ENCODE assay signal across 15 cellular contexts in the genomic region with DNA sequence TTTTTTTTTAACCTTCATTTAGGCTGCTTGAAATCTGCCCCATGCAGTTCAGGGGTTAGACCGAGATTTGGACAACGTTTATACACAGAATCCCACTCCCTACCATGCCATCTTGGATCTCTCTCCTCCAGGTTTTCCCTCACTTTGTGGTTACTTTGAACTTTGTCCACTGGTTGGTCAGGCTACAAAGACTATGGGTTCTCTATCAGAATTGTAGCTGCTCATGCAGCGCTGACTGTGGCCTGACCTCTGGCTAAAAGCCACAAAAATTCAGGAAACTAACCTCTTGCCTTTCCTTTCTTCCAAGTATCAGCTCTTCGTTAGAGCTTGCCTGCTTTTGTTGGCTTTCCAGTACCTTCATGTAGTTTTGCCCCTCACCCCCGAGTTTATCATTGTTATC. TPM values are rescaled to one million over a fixed set of nuclear protein-coding genes. Genes with fewer than 3 reads are reported as not detected.
DNase-seq lines count a peak whose midpoint lies in the region; ATAC-seq and TF ChIP-seq lines count a peak whose summit lies in the region.
"Had no signal": no experiment of that assay in that cellular context is flagged by ENCODE, and none has a peak within 500 bp of the region (broad histone marks: within the 10 kb centered on the region; RNA-seq: fewer than 3 reads in every experiment).

No MANE protein-coding gene starts in this region.

- H3K27ac ChIP-seq in HCT116 (ENCODE audit: low read depth, low read length) (no peak overlapping the region), parathyroid adenoma (no peak overlapping the region), psoas muscle (no peak overlapping the region)

- TF ChIP-seq CTCF in HCT116 (IDR thresholded peaks at IDR 0.05 in 2 of 3, conservative IDR thresholded peaks at IDR 0.05 in 1 of 3; ENCODE audit: borderline replicate concordance in 1 of 3, insufficient read depth in 1 of 3, low read depth in 2 of 3, low read length in 2 of 3) (no peak), parathyroid adenoma (IDR thresholded peaks at IDR 0.05) (no peak), psoas muscle (IDR thresholded peaks at IDR 0.05) (no peak)

- H3K27me3 ChIP-seq in HCT116 (ENCODE audit: insufficient read depth, low read length) (peaks cover 21% of the 10 kb centered on the region), parathyroid adenoma (ENCODE audit: control insufficient read depth, insufficient read depth, low read length) (no peaks in the 10 kb centered on the region), H7 (ENCODE audit: control insufficient read depth, insufficient read depth, low read length) (no peaks in the 10 kb centered on the region), psoas muscle (ENCODE audit: insufficient read depth in 3 of 3, low read length in 2 of 3) (peaks cover 0 to 30% (median 19%) of the 10 kb centered on the region in 3 donors)

- H3K27me3 Mint-ChIP-seq in activated naive CD4-positive, alpha-beta T cell treated with anti-CD3 and anti-CD28 coated beads, Interleukin-2, amount 10 ng/mL, durations not matched to agents 7 days and 5 days = peaks cover 13% of the 10 kb centered on the region

- DNase-seq in HCT116 (ENCODE audit: low read depth, low spot score) = no peak
- peak; percentile 55 for DNase-seq in RPMI7951 (ENCODE audit: low read depth)
- peak; percentile 11 for DNase-seq in foreskin melanocyte
- no peak for DNase-seq in H7
- no peak for DNase-seq in activated naive CD4-positive, alpha-beta T cell treated with anti-CD3 and anti-CD28 coated beads, Interleukin-2, amount 10 ng/mL, durations not matched to agents 7 days and 5 days
- DNase-seq in HuH-7.5 (ENCODE audit: low spot score) = no peak
- no peak for DNase-seq in psoas muscle
- DNase-seq: CD4-positive, CD25-positive, alpha-beta regulatory T cell; DMS79 treated with DMSO at 0.1 percent for 48 hours; GOT3; NCI-H1048; NCI-H1694; NCI-H446; SHP77 had no signal

- H2AFZ ChIP-seq in HCT116 (ENCODE audit: low read depth, low read length, poor library complexity, severe bottlenecking) (peak overlapping the region; percentile 38), parathyroid adenoma (peak overlapping the region; percentile 35)

- peak overlapping the region; percentile 15; the same call in 1 of the 2 replicates for H3K4me2 ChIP-seq in HCT116 (ENCODE audit: low read length)
- H3K4me2 ChIP-seq in parathyroid adenoma (ENCODE audit: low read length) = peak overlapping the region; percentile 1

- no peak for TF ChIP-seq POLR2A in HCT116 (IDR thresholded peaks at IDR 0.05; ENCODE audit: borderline replicate concordance, extremely low read depth, insufficient read depth, insufficient read length)

- no peak for TF ChIP-seq RAD21 in HCT116 (IDR thresholded peaks at IDR 0.05; ENCODE audit: low read depth)

- RAD21 ChIA-PET in HCT116 (lab: Charles Lee; ENCODE audit: low non-redundant PET in 1 of 2, low total read pairs in 2 of 2, uncharacterized antibody in 2 of 2, unreplicated experiment in 2 of 2) = no interaction called here

- CTCF ChIA-PET in HCT116 (lab: Charles Lee) = no interaction called here
- CTCF ChIA-PET in activated naive CD4-positive, alpha-beta T cell treated with anti-CD3 and anti-CD28 coated beads, Interleukin-2, amount 10 ng/mL, durations not matched to agents 7 days and 5 days (lab: Charles Lee) = no interaction called here

- H3K36me3 Mint-ChIP-seq in activated naive CD4-positive, alpha-beta T cell treated with anti-CD3 and anti-CD28 coated beads, Interleukin-2, amount 10 ng/mL, durations not matched to agents 7 days and 5 days = no peaks in the 10 kb centered on the region
- H3K36me3 Mint-ChIP-seq: CD4-positive, CD25-positive, alpha-beta regulatory T cell had no signal

- H3K36me3 ChIP-seq in HCT116 (ENCODE audit: control insufficient read depth in 1 of 2, insufficient read depth in 2 of 2, low read length in 2 of 2) = no peaks in the 10 kb centered on the region
- no peaks in the 10 kb centered on the region for H3K36me3 ChIP-seq in parathyroid adenoma (ENCODE audit: control insufficient read depth, insufficient read depth, low read length)
- no peaks in the 10 kb centered on the region for H3K36me3 ChIP-seq in H7 (replicated peaks; ENCODE audit: control insufficient read depth, insufficient read depth, low read length)
- no peaks in the 10 kb centered on the region for H3K36me3 ChIP-seq in psoas muscle (ENCODE audit: insufficient read depth in 1 of 2, low read depth in 1 of 2)

- H3K79me2 ChIP-seq in HCT116 (ENCODE audit: insufficient read depth, low read length) (no peaks in the 10 kb centered on the region), parathyroid adenoma (no peaks in the 10 kb centered on the region)

- peaks cover 5% of the 10 kb centered on the region in 2 experiments; a peak in 3 of 4 replicates for H3K4me1 ChIP-seq in HCT116 (ENCODE audit: control insufficient read depth in 1 of 2, insufficient read depth in 2 of 2, low read length in 2 of 2)
- H3K4me1 ChIP-seq in parathyroid adenoma = peaks cover 4% of the 10 kb centered on the region
- no peaks in the 10 kb centered on the region for H3K4me1 ChIP-seq in psoas muscle

- no peaks in the 10 kb centered on the region for H3K9me3 Mint-ChIP-seq in activated naive CD4-positive, alpha-beta T cell treated with anti-CD3 and anti-CD28 coated beads, Interleukin-2, amount 10 ng/mL, durations not matched to agents 7 days and 5 days

- H3K4me3 ChIP-seq in HCT116 (replicated peaks in 1 of 2; ENCODE audit: low read depth in 1 of 2, low read length in 2 of 2) (no peak overlapping the region), parathyroid adenoma (ENCODE audit: low read depth, low read length) (peak overlapping the region; percentile 25), H7 (ENCODE audit: insufficient read depth, low read depth, low read length) (no peak overlapping the region), psoas muscle (no peak overlapping the region)

- WGBS in psoas muscle, 3 donors = 47 to 56% (median 47%) methylated on average over 5 of the region's 5 CpGs

- intact Hi-C loops in HCT116 (cut with micrococcal nuclease) (no loop called here), psoas muscle (cut with DNase I) (no loop called here)

- no TSS peak for BruUV-seq in HCT116 (replicated peaks; lab: Mats Ljungman, UMichigan)

- H4K20me1 ChIP-seq in HCT116 (ENCODE audit: insufficient read depth) = no peaks in the 10 kb centered on the region

- H3K9me3 ChIP-seq in HCT116 (ENCODE audit: control insufficient read depth in 1 of 2, insufficient read depth in 1 of 2, low read depth in 1 of 2, low read length in 2 of 2) (no peaks in the 10 kb centered on the region), parathyroid adenoma (ENCODE audit: control insufficient read depth, low read length) (no peaks in the 10 kb centered on the region), psoas muscle (no peaks in the 10 kb centered on the region)

- H3K9ac ChIP-seq in HCT116 (ENCODE audit: low read length) (no peak overlapping the region), parathyroid adenoma (no peak overlapping the region)

- H3K4me3 Mint-ChIP-seq in activated naive CD4-positive, alpha-beta T cell treated with anti-CD3 and anti-CD28 coated beads, Interleukin-2, amount 10 ng/mL, durations not matched to agents 7 days and 5 days = no peak overlapping the region
- H3K4me3 Mint-ChIP-seq: CD4-positive, CD25-positive, alpha-beta regulatory T cell had no signal

- no peak overlapping the region for H3K27ac Mint-ChIP-seq in activated naive CD4-positive, alpha-beta T cell treated with anti-CD3 and anti-CD28 coated beads, Interleukin-2, amount 10 ng/mL, durations not matched to agents 7 days and 5 days
- H3K27ac Mint-ChIP-seq: CD4-positive, CD25-positive, alpha-beta regulatory T cell had no signal

- H3K4me1 Mint-ChIP-seq in activated naive CD4-positive, alpha-beta T cell treated with anti-CD3 and anti-CD28 coated beads, Interleukin-2, amount 10 ng/mL, durations not matched to agents 7 days and 5 days = no peaks in the 10 kb centered on the region
- H3K4me1 Mint-ChIP-seq: CD4-positive, CD25-positive, alpha-beta regulatory T cell had no signal

- H3K9me2 ChIP-seq in HCT116 (ENCODE audit: insufficient read depth) = no peaks in the 10 kb centered on the region

- ATAC-seq in HCT116 (no peak), psoas muscle (no peak)

- POLR2A ChIA-PET in HCT116 (lab: Charles Lee) = no interaction called here

TF ChIP-seq in HCT116, 20 proteins besides CTCF, POLR2A, EP300 and RAD21 (continues in another document):
- TF ChIP-seq, protein P1, sequence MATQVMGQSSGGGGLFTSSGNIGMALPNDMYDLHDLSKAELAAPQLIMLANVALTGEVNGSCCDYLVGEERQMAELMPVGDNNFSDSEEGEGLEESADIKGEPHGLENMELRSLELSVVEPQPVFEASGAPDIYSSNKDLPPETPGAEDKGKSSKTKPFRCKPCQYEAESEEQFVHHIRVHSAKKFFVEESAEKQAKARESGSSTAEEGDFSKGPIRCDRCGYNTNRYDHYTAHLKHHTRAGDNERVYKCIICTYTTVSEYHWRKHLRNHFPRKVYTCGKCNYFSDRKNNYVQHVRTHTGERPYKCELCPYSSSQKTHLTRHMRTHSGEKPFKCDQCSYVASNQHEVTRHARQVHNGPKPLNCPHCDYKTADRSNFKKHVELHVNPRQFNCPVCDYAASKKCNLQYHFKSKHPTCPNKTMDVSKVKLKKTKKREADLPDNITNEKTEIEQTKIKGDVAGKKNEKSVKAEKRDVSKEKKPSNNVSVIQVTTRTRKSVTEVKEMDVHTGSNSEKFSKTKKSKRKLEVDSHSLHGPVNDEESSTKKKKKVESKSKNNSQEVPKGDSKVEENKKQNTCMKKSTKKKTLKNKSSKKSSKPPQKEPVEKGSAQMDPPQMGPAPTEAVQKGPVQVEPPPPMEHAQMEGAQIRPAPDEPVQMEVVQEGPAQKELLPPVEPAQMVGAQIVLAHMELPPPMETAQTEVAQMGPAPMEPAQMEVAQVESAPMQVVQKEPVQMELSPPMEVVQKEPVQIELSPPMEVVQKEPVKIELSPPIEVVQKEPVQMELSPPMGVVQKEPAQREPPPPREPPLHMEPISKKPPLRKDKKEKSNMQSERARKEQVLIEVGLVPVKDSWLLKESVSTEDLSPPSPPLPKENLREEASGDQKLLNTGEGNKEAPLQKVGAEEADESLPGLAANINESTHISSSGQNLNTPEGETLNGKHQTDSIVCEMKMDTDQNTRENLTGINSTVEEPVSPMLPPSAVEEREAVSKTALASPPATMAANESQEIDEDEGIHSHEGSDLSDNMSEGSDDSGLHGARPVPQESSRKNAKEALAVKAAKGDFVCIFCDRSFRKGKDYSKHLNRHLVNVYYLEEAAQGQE (IDR thresholded peaks at IDR 0.05; ENCODE audit: low read depth) = no peak
- TF ChIP-seq SRF (IDR thresholded peaks at IDR 0.05; ENCODE audit: low read depth) (no peak), CEBPB (IDR thresholded peaks at IDR 0.05; ENCODE audit: low read depth) (no peak), POLR2AphosphoS5 (IDR thresholded peaks at IDR 0.05; ENCODE audit: low read depth, low read length) (no peak), EGR1 (IDR thresholded peaks at IDR 0.05; ENCODE audit: low read depth) (no peak)

RNA-seq across cellular contexts. Expression of a gene that starts 44.9 kb away (rescaled TPM):
- total RNA-seq in HCT116 (2021; ENCODE audit: unreplicated experiment) (54.6 TPM), psoas muscle (not detected)
- polyA plus RNA-seq in HCT116 (2012) = 80.8 and 83.2 TPM in 2 replicates
- total RNA-seq in RPMI7951 (2014; rRNA removed; shearing (Covaris generic)) = 7.7 and 17.9 TPM in 2 replicates
- 116 and 174 TPM in 2 replicates for total RNA-seq in H7 (2014; rRNA removed; shearing (Covaris generic))
- polyA plus RNA-seq in psoas muscle = under 1 TPM; 0.03 to 0.12 (median 0.03) TPM
- total RNA-seq: CD4-positive, CD25-positive, alpha-beta regulatory T cell had no signal

Comparison
In these comparisons a context has a peak if more than half of its experiments do, and no peak if none do; other contexts are left out.
1. DNase-seq: peak in RPMI7951 (single experiment) and foreskin melanocyte (single experiment); none in HCT116 (single experiment), H7 (single experiment), activated naive CD4-positive, alpha-beta T cell treated with anti-CD3 and anti-CD28 coated beads, Interleukin-2, amount 10 ng/mL, durations not matched to agents 7 days and 5 days (single experiment), HuH-7.5 (single experiment) and psoas muscle (0 of 2).